22 cellular contexts compared by ENCODE assay signal in the genomic region with DNA sequence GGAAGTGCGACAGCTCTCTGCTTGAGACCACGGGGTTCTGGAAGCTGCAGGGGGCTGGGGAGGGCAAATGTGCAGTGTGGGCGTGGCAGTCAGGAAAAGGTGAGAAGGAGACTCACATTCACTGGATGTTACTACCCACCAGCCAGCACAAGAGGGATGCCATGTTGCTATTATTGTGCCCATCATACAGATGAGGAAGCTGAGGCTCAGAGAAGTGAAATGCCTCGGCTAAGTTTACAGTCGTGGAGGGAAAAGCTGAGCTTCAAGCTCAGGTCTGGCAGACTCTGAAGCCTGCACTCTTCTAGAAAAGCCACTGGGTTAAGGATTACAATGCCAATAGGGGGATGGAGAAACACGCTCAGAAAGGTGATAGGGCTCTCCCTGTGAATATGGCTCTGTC. TPM values are rescaled to one million over a fixed set of nuclear protein-coding genes. Genes with fewer than 3 reads are reported as not detected.
A peak's percentile ranks its signal among the peaks of the same experiment; 100 is the strongest.
DNase-seq lines count a peak whose midpoint lies in the region; ATAC-seq and TF ChIP-seq lines count a peak whose summit lies in the region.
"Had no signal": no experiment of that assay in that cellular context is flagged by ENCODE, and none has a peak within 500 bp of the region (broad histone marks: within the 10 kb centered on the region; RNA-seq: fewer than 3 reads in every experiment).

No MANE protein-coding gene starts in this region.

- H3K27me3 ChIP-seq in H7 (ENCODE audit: control insufficient read depth, insufficient read depth, low read length), result peaks cover 3% of the 10 kb centered on the region; the same call in 1 of the 2 replicates
- no peaks in the 10 kb centered on the region for H3K27me3 ChIP-seq in right lobe of liver
- peaks cover 0 to 34% of the 10 kb centered on the region in 2 donors for H3K27me3 ChIP-seq in left lung
- H3K27me3 ChIP-seq: BLaER1 had no signal

- no peaks in the 10 kb centered on the region for H3K36me3 Mint-ChIP-seq in chondrocyte (ENCODE audit: low read depth)
- H3K36me3 Mint-ChIP-seq: CD4-positive, CD25-positive, alpha-beta regulatory T cell; CD8-positive, alpha-beta T cell had no signal

- intact Hi-C loops in right lobe of liver (cut with DNase I) (loop anchor here in 1 of 2 donors (5.0 to 10.0 kb wide), 2 partner anchors 72 to 225 kb away; no protein-coding TSS in a partner anchor), sciatic nerve (cut with DNase I) (no loop called here), left lung (cut with DNase I) (loop anchor here in 1 of 2 donors (5.0 to 10.0 kb wide), 3 partner anchors 72 to 225 kb away; a partner anchor contains a TSS)

- H3K27me3 Mint-ChIP-seq in chondrocyte (ENCODE audit: low read depth), result peaks cover 22% of the 10 kb centered on the region

- TF ChIP-seq CTCF in chondrocyte (IDR thresholded peaks at IDR 0.05) (no peak), right lobe of liver (IDR thresholded peaks at IDR 0.05) (no peak), left lung (IDR thresholded peaks at IDR 0.05) (no peak)

- WGBS in right lobe of liver (ENCODE audit: insufficient coverage, low coverage, low lambda C conversion rate, missing lambda C conversion rate), result 61% methylated on average over 5 of the region's 6 CpGs

- peaks cover 2% of the 10 kb centered on the region for H3K4me1 Mint-ChIP-seq in chondrocyte (ENCODE audit: low read depth)

- no peak overlapping the region for H3K27ac Mint-ChIP-seq in chondrocyte (ENCODE audit: unreplicated experiment)
- H3K27ac Mint-ChIP-seq: B cell; CD4-positive, CD25-positive, alpha-beta regulatory T cell; CD8-positive, alpha-beta T cell had no signal

- H3K36me3 ChIP-seq in H7 (replicated peaks; ENCODE audit: control insufficient read depth, insufficient read depth, low read length) (no peaks in the 10 kb centered on the region), right lobe of liver (peaks cover 0 to 24% (median 4%) of the 10 kb centered on the region in 4 donors), left lung (no peaks in the 10 kb centered on the region)
- H3K36me3 ChIP-seq: BLaER1 had no signal

- peak; percentile 13 for DNase-seq in H7
- peak; percentile 44 for DNase-seq in chondrocyte (ENCODE audit: low spot score)
- no peak for DNase-seq in right lobe of liver
- DNase-seq in NCI-H69 (lab: John Stamatoyannopoulos, UW), result no peak
- DNase-seq in sciatic nerve (ENCODE audit: low spot score), result no peak
- DNase-seq in left lung, result no peak
- no peak for DNase-seq in NCI-H2171 treated with DMSO at 0.1 percent for 48 hours (lab: John Stamatoyannopoulos, UW)
- DNase-seq: CD4-positive, CD25-positive, alpha-beta regulatory T cell; CD8-positive, alpha-beta T cell; DMS 273 treated with DMSO at 0.1 percent for 48 hours; DMS79; EL; GDM1; GM23248; H9 had no signal

- H3K4me3 Mint-ChIP-seq in chondrocyte (ENCODE audit: unreplicated experiment), result no peak overlapping the region
- H3K4me3 Mint-ChIP-seq: B cell; CD4-positive, CD25-positive, alpha-beta regulatory T cell; CD8-positive, alpha-beta T cell; H9 had no signal

- peaks cover 0 to 69% (median 28%) of the 10 kb centered on the region in 4 donors for H3K4me1 ChIP-seq in right lobe of liver
- peaks cover 0 to 5% of the 10 kb centered on the region in 2 donors for H3K4me1 ChIP-seq in left lung
- H3K4me1 ChIP-seq: BLaER1 had no signal

- no peak for TF ChIP-seq POLR2A in right lobe of liver (IDR thresholded peaks at IDR 0.05)

- H3K27ac ChIP-seq in right lobe of liver (peak overlapping the region in 2 of 3 donors; percentile 94 to 97), left lung (no peak overlapping the region)
- H3K27ac ChIP-seq: BLaER1, C4-2B, GM23248 had no signal

- H3K4me3 ChIP-seq in H7 (ENCODE audit: insufficient read depth, low read depth, low read length) (no peak overlapping the region), right lobe of liver (no peak overlapping the region), left lung (no peak overlapping the region)
- H3K4me3 ChIP-seq: BLaER1, GM12878, GM23248 had no signal

- no peaks in the 10 kb centered on the region for H3K9me3 ChIP-seq in right lobe of liver
- H3K9me3 ChIP-seq in left lung, result no peaks in the 10 kb centered on the region
- H3K9me3 ChIP-seq: BLaER1 had no signal

- ATAC-seq in right lobe of liver, result no peak
- no peak for ATAC-seq in sciatic nerve
- ATAC-seq in left lung, result no peak
- ATAC-seq: CD8-positive, alpha-beta T cell; GM12878; HCT116 had no signal

- no peaks in the 10 kb centered on the region for H3K9me3 Mint-ChIP-seq in chondrocyte (ENCODE audit: low read depth)
- H3K9me3 Mint-ChIP-seq: CD4-positive, CD25-positive, alpha-beta regulatory T cell; CD8-positive, alpha-beta T cell; H9 had no signal

RNA-seq across cellular contexts. Expression of a gene that starts 34.4 kb away (rescaled TPM):
- total RNA-seq in H7 (2014; rRNA removed; shearing (Covaris generic)), result 3.7 and 11.4 TPM in 2 replicates
- total RNA-seq in chondrocyte (not detected in 3 replicates), right lobe of liver (100 to 1,000 TPM; 101 to 255 (median 157) TPM), sciatic nerve (not detected), left lung (1 to 10 TPM in 1 of 2 donors, under 1 TPM in 1; 0.21 to 3.5 TPM)
- total RNA-seq: A172; B cell; CD4-positive, CD25-positive, alpha-beta regulatory T cell; CD8-positive, alpha-beta T cell; GM23248; H1; H9 had no signal

RNA-seq across cellular contexts. Expression of a gene that starts 53.0 kb away (rescaled TPM):
- 0.07 TPM in 1 of 2 replicates, not detected in the other for total RNA-seq in H7 (2014; rRNA removed; shearing (Covaris generic))
- total RNA-seq in chondrocyte (0.50 to 0.99 TPM (median 0.51 TPM) in 3 replicates), right lobe of liver (not detected), sciatic nerve (not detected), left lung (1 to 10 TPM in 1 of 2 donors, not detected in 1; 2.0 TPM)
- total RNA-seq: A172; B cell; CD4-positive, CD25-positive, alpha-beta regulatory T cell; CD8-positive, alpha-beta T cell; GM12878; GM23248; H1; H9 had no signal

Comparison
In these comparisons a context has a peak if more than half of its experiments do, and no peak if none do; other contexts are left out.
1. DNase-seq: peak in H7 (single experiment) and chondrocyte (single experiment); none in right lobe of liver (0 of 3), NCI-H69 (single experiment), sciatic nerve (single experiment), left lung (0 of 2) and NCI-H2171 treated with DMSO at 0.1 percent for 48 hours (single experiment).
2. H3K27ac ChIP-seq: peak in right lobe of liver (2 of 3); none in left lung (0 of 2).